Comparison of ENCODE assay signal across 16 cellular contexts in genomic region chr4:151257704-151258103, GRCh38. TPM values are rescaled to one million over a fixed set of nuclear protein-coding genes. Genes with fewer than 3 reads are reported as not detected.
A peak's percentile ranks its signal among the peaks of the same experiment; 100 is the strongest.
DNase-seq lines count a peak whose midpoint lies in the region; ATAC-seq and TF ChIP-seq lines count a peak whose summit lies in the region.
"Had no signal": no experiment of that assay in that cellular context is flagged by ENCODE, and none has a peak within 500 bp of the region (broad histone marks: within the 10 kb centered on the region; RNA-seq: fewer than 3 reads in every experiment).

No MANE protein-coding gene starts in this region.

- POLR2A ChIA-PET in activated CD4-positive, alpha-beta memory T cell treated with anti-CD3 and anti-CD28 coated beads for 36 hours (lab: Charles Lee), result no interaction called here

- no peak overlapping the region for H3K4me3 ChIP-seq in left ventricle myocardium inferior
- H3K4me3 ChIP-seq: BLaER1, GM23248 had no signal

- TF ChIP-seq CTCF in left ventricle myocardium inferior (IDR thresholded peaks at IDR 0.05; ENCODE audit: borderline replicate concordance), result no peak

- H3K36me3 Mint-ChIP-seq in activated T-helper 1 cell treated with anti-CD3 and anti-CD28 coated beads, Interleukin-12 subunit alpha, Interleukin-12 subunit beta, Interleukin-2, Interleukin-4 antibody, amounts not matched to agents 30 ng/mL and 10 ng/mL and 1 ng/mL, durations not matched to agents 14 hours and 24 hours and 36 hours (ENCODE audit: low read depth), result no peaks in the 10 kb centered on the region
- no peaks in the 10 kb centered on the region for H3K36me3 Mint-ChIP-seq in activated CD4-positive, alpha-beta memory T cell treated with anti-CD3 and anti-CD28 coated beads for 36 hours
- H3K36me3 Mint-ChIP-seq: CD8-positive, alpha-beta memory T cell had no signal

- H3K9me3 Mint-ChIP-seq in activated T-helper 1 cell treated with anti-CD3 and anti-CD28 coated beads, Interleukin-12 subunit alpha, Interleukin-12 subunit beta, Interleukin-2, Interleukin-4 antibody, amounts not matched to agents 30 ng/mL and 10 ng/mL and 1 ng/mL, durations not matched to agents 14 hours and 24 hours and 36 hours, result no peaks in the 10 kb centered on the region
- peaks cover 2% of the 10 kb centered on the region for H3K9me3 Mint-ChIP-seq in activated CD4-positive, alpha-beta memory T cell treated with anti-CD3 and anti-CD28 coated beads for 36 hours

- no peak overlapping the region for H3K27ac Mint-ChIP-seq in activated T-helper 1 cell treated with anti-CD3 and anti-CD28 coated beads, Interleukin-12 subunit alpha, Interleukin-12 subunit beta, Interleukin-2, Interleukin-4 antibody, amounts not matched to agents 30 ng/mL and 10 ng/mL and 1 ng/mL, durations not matched to agents 14 hours and 24 hours and 36 hours
- no peak overlapping the region for H3K27ac Mint-ChIP-seq in activated CD4-positive, alpha-beta memory T cell treated with anti-CD3 and anti-CD28 coated beads for 36 hours
- H3K27ac Mint-ChIP-seq: CD8-positive, alpha-beta memory T cell had no signal

- CTCF ChIA-PET in activated CD4-positive, alpha-beta memory T cell treated with anti-CD3 and anti-CD28 coated beads for 36 hours (lab: Charles Lee), result no interaction called here

- no peaks in the 10 kb centered on the region for H3K9me3 ChIP-seq in left ventricle myocardium inferior (replicated peaks)
- H3K9me3 ChIP-seq: Caco-2 had no signal

- H3K27me3 Mint-ChIP-seq in activated T-helper 1 cell treated with anti-CD3 and anti-CD28 coated beads, Interleukin-12 subunit alpha, Interleukin-12 subunit beta, Interleukin-2, Interleukin-4 antibody, amounts not matched to agents 30 ng/mL and 10 ng/mL and 1 ng/mL, durations not matched to agents 14 hours and 24 hours and 36 hours (ENCODE audit: insufficient read depth), result peaks cover 3% of the 10 kb centered on the region
- H3K27me3 Mint-ChIP-seq in activated CD4-positive, alpha-beta memory T cell treated with anti-CD3 and anti-CD28 coated beads for 36 hours, result no peaks in the 10 kb centered on the region

- no peaks in the 10 kb centered on the region for H3K27me3 ChIP-seq in left ventricle myocardium inferior (ENCODE audit: low read depth)
- H3K27me3 ChIP-seq: BLaER1 had no signal

- no peaks in the 10 kb centered on the region for H3K36me3 ChIP-seq in left ventricle myocardium inferior
- H3K36me3 ChIP-seq: BLaER1 had no signal

- no peaks in the 10 kb centered on the region for H3K4me1 Mint-ChIP-seq in activated T-helper 1 cell treated with anti-CD3 and anti-CD28 coated beads, Interleukin-12 subunit alpha, Interleukin-12 subunit beta, Interleukin-2, Interleukin-4 antibody, amounts not matched to agents 30 ng/mL and 10 ng/mL and 1 ng/mL, durations not matched to agents 14 hours and 24 hours and 36 hours (ENCODE audit: low read depth)
- no peaks in the 10 kb centered on the region for H3K4me1 Mint-ChIP-seq in activated CD4-positive, alpha-beta memory T cell treated with anti-CD3 and anti-CD28 coated beads for 36 hours (ENCODE audit: low read depth)
- H3K4me1 Mint-ChIP-seq: CD8-positive, alpha-beta memory T cell had no signal

- H3K4me1 ChIP-seq in left ventricle myocardium inferior, result peaks cover 59% of the 10 kb centered on the region
- H3K4me1 ChIP-seq: BLaER1, Caco-2 had no signal

- H3K27ac ChIP-seq in left ventricle myocardium inferior (replicated peaks), result peak overlapping the region; percentile 67
- H3K27ac ChIP-seq: BLaER1, GM23248 had no signal

- DNase-seq in Right ventricle myocardium inferior (ENCODE audit: missing footprints), result no peak
- DNase-seq in cardiac septum (ENCODE audit: low spot score), result no peak
- no peak for DNase-seq in left ventricle myocardium inferior
- no peak for DNase-seq in left lobe of liver (ENCODE audit: low spot score)
- DNase-seq in activated T-helper 1 cell treated with anti-CD3 and anti-CD28 coated beads, Interleukin-12 subunit alpha, Interleukin-12 subunit beta, Interleukin-2, Interleukin-4 antibody, amounts not matched to agents 30 ng/mL and 10 ng/mL and 1 ng/mL, durations not matched to agents 14 hours and 24 hours and 36 hours (ENCODE audit: low spot score), result no peak
- no peak for DNase-seq in cerebellum (ENCODE audit: low spot score)
- no peak for DNase-seq in dedifferentiated amniotic fluid mesenchymal stem cell (ENCODE audit: extremely low spot score)
- no peak for DNase-seq in activated CD4-positive, alpha-beta memory T cell treated with anti-CD3 and anti-CD28 coated beads for 36 hours
- DNase-seq: 8988T; AML-193; Caco-2; CD8-positive, alpha-beta memory T cell; DND-41; GDM1; GM23248 had no signal

- intact Hi-C loops in Right ventricle myocardium inferior (cut with DNase I) (no loop called here), cardiac septum (cut with DNase I) (no loop called here), left ventricle myocardium inferior (cut with micrococcal nuclease) (no loop called here)
- intact Hi-C loops in activated T-helper 1 cell treated with anti-CD3 and anti-CD28 coated beads, Interleukin-12 subunit alpha, Interleukin-12 subunit beta, Interleukin-2, Interleukin-4 antibody, amounts not matched to agents 30 ng/mL and 10 ng/mL and 1 ng/mL, durations not matched to agents 14 hours and 24 hours and 36 hours (cut with micrococcal nuclease), result no loop called here
- intact Hi-C loops in activated CD4-positive, alpha-beta memory T cell treated with anti-CD3 and anti-CD28 coated beads for 36 hours (cut with micrococcal nuclease), result no loop called here

- peak; percentile 71 for ATAC-seq in Right ventricle myocardium inferior
- ATAC-seq in left lobe of liver, result peak; percentile 13

- H3K4me3 Mint-ChIP-seq in activated T-helper 1 cell treated with anti-CD3 and anti-CD28 coated beads, Interleukin-12 subunit alpha, Interleukin-12 subunit beta, Interleukin-2, Interleukin-4 antibody, amounts not matched to agents 30 ng/mL and 10 ng/mL and 1 ng/mL, durations not matched to agents 14 hours and 24 hours and 36 hours, result no peak overlapping the region
- no peak overlapping the region for H3K4me3 Mint-ChIP-seq in activated CD4-positive, alpha-beta memory T cell treated with anti-CD3 and anti-CD28 coated beads for 36 hours
- H3K4me3 Mint-ChIP-seq: CD8-positive, alpha-beta memory T cell had no signal

RNA-seq across cellular contexts. Expression of gene PRSS48, which starts 19.3 kb away (rescaled TPM):
- total RNA-seq in Right ventricle myocardium inferior, result not detected
- not detected for total RNA-seq in cardiac septum
- total RNA-seq in left ventricle myocardium inferior, result not detected
- total RNA-seq in left lobe of liver, result not detected
- total RNA-seq in activated T-helper 1 cell treated with anti-CD3 and anti-CD28 coated beads, Interleukin-12 subunit alpha, Interleukin-12 subunit beta, Interleukin-2, Interleukin-4 antibody, amounts not matched to agents 30 ng/mL and 10 ng/mL and 1 ng/mL, durations not matched to agents 14 hours and 24 hours and 36 hours, result not detected in 2 replicates
- total RNA-seq in cerebellum, result not detected
- total RNA-seq in activated CD4-positive, alpha-beta memory T cell treated with anti-CD3 and anti-CD28 coated beads for 36 hours, result not detected
- total RNA-seq: Caco-2; CD8-positive, alpha-beta memory T cell; GM23248 had no signal
